In the genomic region with DNA sequence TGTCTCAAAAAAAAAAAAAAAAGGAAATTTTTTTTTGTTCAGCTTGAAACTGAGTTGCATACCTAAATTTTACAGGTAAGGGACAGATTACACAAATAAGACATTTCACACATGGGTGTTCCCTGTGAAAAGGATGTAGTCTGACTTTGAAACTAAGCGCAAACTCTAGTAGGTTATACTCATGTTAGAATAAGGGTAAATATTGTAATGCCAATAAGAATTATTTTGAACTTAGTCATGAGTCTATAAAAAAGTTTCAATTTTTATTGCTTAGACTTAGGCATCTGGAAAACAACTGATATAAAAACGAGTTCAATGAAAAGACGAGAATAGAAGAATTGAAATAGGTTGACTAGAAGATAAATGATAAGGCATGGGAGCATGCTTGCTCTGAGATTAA, we compare ENCODE assay signal across 24 cellular contexts.
"Had no signal": no experiment of that assay in that cellular context is flagged by ENCODE, and none has a peak within 500 bp of the region (broad histone marks: within the 10 kb centered on the region; RNA-seq: fewer than 3 reads in every experiment).

No MANE protein-coding gene starts in this region.

- H3K36me3 ChIP-seq: adrenal gland, brain microvascular endothelial cell, heart right ventricle, left lung, lower lobe of right lung, neutrophil, pancreas, prostate gland, tibial nerve had no signal

- H3K27ac ChIP-seq: adrenal gland, brain microvascular endothelial cell, foreskin keratinocyte, heart right ventricle, left lung, lower lobe of right lung, neutrophil, pancreas, prostate gland, tibial nerve had no signal

- DNase-seq: activated CD4-positive, alpha-beta T cell treated with anti-CD3 and anti-CD28 coated beads for 36 hours; activated CD4-positive, alpha-beta T cell treated with anti-CD3 and anti-CD28 coated beads, Interleukin-2, amount 50 U/mL, for 4 hours; activated CD4-positive, CD25-positive, alpha-beta regulatory T cell; activated naive CD4-positive, alpha-beta T cell treated with Interleukin-2 at 50 U/mL for 16 hours; activated T-cell treated with anti-CD3 and anti-CD28 coated beads for 4 hours; activated T-cell treated with anti-CD3 and anti-CD28 coated beads, Interleukin-2, amount 50 U/mL, for 72 hours; adrenal gland; brain microvascular endothelial cell; foreskin keratinocyte; heart right ventricle; kidney glomerular epithelial cell; lower lobe of right lung; mesendoderm; nephron progenitor cell; pancreas; retina; stimulated activated CD4-positive, alpha-beta T cell treated with anti-CD3 and anti-CD28 coated beads, Interleukin-4, amount 100 ng/mL, for 24 hours; substantia nigra; T-helper 1 cell had no signal

- H3K27me3 ChIP-seq: adrenal gland, brain microvascular endothelial cell, foreskin keratinocyte, heart right ventricle, left lung, neutrophil, pancreas, tibial nerve had no signal

- H3K9me3 ChIP-seq: adrenal gland, left lung, lower lobe of right lung, neutrophil, pancreas, prostate gland, tibial nerve had no signal

- H3K4me3 ChIP-seq: adrenal gland, heart right ventricle, left lung, lower lobe of right lung, pancreas, prostate gland, skin epidermis, tibial nerve had no signal

- H3K4me1 ChIP-seq: adrenal gland, lower lobe of right lung, prostate gland, tibial nerve had no signal
